ENCODE assay signal across 17 cellular contexts in genomic region chr22:49820984-49821383, GRCh38. TPM values are rescaled to one million over a fixed set of nuclear protein-coding genes. Genes with fewer than 3 reads are reported as not detected.
A peak's percentile ranks its signal among the peaks of the same experiment; 100 is the strongest.
DNase-seq lines count a peak whose midpoint lies in the region; ATAC-seq, FAIRE-seq and TF ChIP-seq lines count a peak whose summit lies in the region.
"Had no signal": no experiment of that assay in that cellular context is flagged by ENCODE, and none has a peak within 500 bp of the region (broad histone marks: within the 10 kb centered on the region; RNA-seq: fewer than 3 reads in every experiment).

No MANE protein-coding gene starts in this region.

- no peak for FAIRE-seq in HepG2 (lab: Jason Lieb, UNC)
- peak; percentile 30 for FAIRE-seq in urothelium cell line (lab: Jason Lieb, UNC)

- peak; percentile 55 for ATAC-seq in Right ventricle myocardium inferior
- no peak for ATAC-seq in HepG2
- no peak for ATAC-seq in HG02970 (IDR thresholded peaks at IDR 0.05; ENCODE audit: low FRiP score, unreplicated experiment)

- H3K79me2 ChIP-seq in HepG2 (ENCODE audit: insufficient read depth, low read length) (peaks cover 93% of the 10 kb centered on the region), Karpas-422 (ENCODE audit: low read length) (peaks cover 99% of the 10 kb centered on the region)

- H3K4me3 ChIP-seq in right atrium auricular region, result no peak overlapping the region
- H3K4me3 ChIP-seq in HepG2 (replicated peaks in 1 of 3; ENCODE audit: insufficient read depth in 1 of 3, low read depth in 2 of 3, low read length in 3 of 3), result no peak overlapping the region
- H3K4me3 ChIP-seq in Karpas-422 (ENCODE audit: low read length), result no peak overlapping the region
- H3K4me3 ChIP-seq: tibial nerve had no signal

- H3K9me3 ChIP-seq in right atrium auricular region, result no peaks in the 10 kb centered on the region
- H3K9me3 ChIP-seq in HepG2 (ENCODE audit: low read length), result no peaks in the 10 kb centered on the region
- no peaks in the 10 kb centered on the region for H3K9me3 ChIP-seq in Karpas-422 (ENCODE audit: low read length)
- H3K9me3 ChIP-seq: tibial nerve had no signal

- H3K4me1 ChIP-seq in right atrium auricular region (peaks cover 0 to 53% of the 10 kb centered on the region in 2 donors), HepG2 (ENCODE audit: insufficient read depth, low read length) (peaks cover 30% of the 10 kb centered on the region), Karpas-422 (ENCODE audit: low read length) (peaks cover 7% of the 10 kb centered on the region)

- POLR2A ChIA-PET in HepG2 (lab: Yijun Ruan, JAX), result no interaction called here

- DNase-seq in Right ventricle myocardium inferior (ENCODE audit: missing footprints) (no peak), right atrium auricular region (ENCODE audit: low spot score) (no peak), chondrocyte (ENCODE audit: low spot score) (no peak), HepG2 (ENCODE audit: low spot score) (no peak), urothelium cell line (ENCODE audit: low spot score) (no peak), immature natural killer cell (no peak), Karpas-422 (no peak)
- DNase-seq: activated CD4-positive, alpha-beta memory T cell treated with anti-CD3 and anti-CD28 coated beads for 36 hours; activated T-cell treated with anti-CD3 and anti-CD28 coated beads, Interleukin-2, amount 50 U/mL, for 48 hours; caudate nucleus; effector CD8-positive, alpha-beta T cell; NCI-H1092 treated with DMSO at 0.1 percent for 48 hours; NCI-H510A; stimulated activated naive CD4-positive, alpha-beta T cell had no signal

- intact Hi-C loops in Right ventricle myocardium inferior (cut with DNase I) (no loop called here), HepG2 (cut with micrococcal nuclease; ENCODE audit: unreplicated experiment) (no loop called here)

- no peak for TF ChIP-seq POLR2A in HepG2 (IDR thresholded peaks at IDR 0.05; ENCODE audit: insufficient read depth in 1 of 2, low read depth in 2 of 2, low read length in 2 of 2)

- no peak overlapping the region for H3K4me3 Mint-ChIP-seq in chondrocyte (ENCODE audit: unreplicated experiment)
- no peak overlapping the region for H3K4me3 Mint-ChIP-seq in immature natural killer cell
- H3K4me3 Mint-ChIP-seq: activated CD4-positive, alpha-beta memory T cell treated with anti-CD3 and anti-CD28 coated beads for 36 hours; mesothelial cell of epicardium had no signal

- TSS peak; percentile 6 for BruUV-seq in HepG2 (replicated peaks; lab: Mats Ljungman, UMichigan)

- H2AFZ ChIP-seq in HepG2 (ENCODE audit: low read length), result no peak overlapping the region
- no peak overlapping the region for H2AFZ ChIP-seq in Karpas-422 (ENCODE audit: low read length)

- H3K27ac ChIP-seq in right atrium auricular region (no peak overlapping the region), HepG2 (ENCODE audit: extremely low read length, insufficient read depth, low read length) (no peak overlapping the region), Karpas-422 (ENCODE audit: low read length) (no peak overlapping the region)
- H3K27ac ChIP-seq: tibial nerve had no signal

- peaks cover 31% of the 10 kb centered on the region for H3K4me1 Mint-ChIP-seq in chondrocyte (ENCODE audit: low read depth)
- peaks cover 66 to 71% of the 10 kb centered on the region in 2 donors for H3K4me1 Mint-ChIP-seq in immature natural killer cell

- H3K9ac ChIP-seq in HepG2 (ENCODE audit: insufficient read depth, low read depth, low read length) (no peak overlapping the region), Karpas-422 (ENCODE audit: low read length) (no peak overlapping the region)

- TF ChIP-seq EP300 in HepG2 (IDR thresholded peaks at IDR 0.05; ENCODE audit: low read depth in 2 of 2, low read length in 2 of 2), result no peak
- TF ChIP-seq EP300 in HepG2 (CRISPR knock-in tag; IDR thresholded peaks at IDR 0.05; ENCODE audit: borderline replicate concordance), result no peak

- no peak overlapping the region for H3K4me2 ChIP-seq in HepG2 (ENCODE audit: low read depth, low read length)
- H3K4me2 ChIP-seq in Karpas-422 (ENCODE audit: low read depth, low read length, poor library complexity, severe bottlenecking), result no peak overlapping the region

- H3K27ac Mint-ChIP-seq in chondrocyte (ENCODE audit: unreplicated experiment) (no peak overlapping the region), immature natural killer cell (peak overlapping the region in 2 of 6 donors; percentile 6 to 19)
- H3K27ac Mint-ChIP-seq: activated CD4-positive, alpha-beta memory T cell treated with anti-CD3 and anti-CD28 coated beads for 36 hours; mesothelial cell of epicardium had no signal

- H3K27me3 ChIP-seq in right atrium auricular region (no peaks in the 10 kb centered on the region), HepG2 (ENCODE audit: control insufficient read depth in 1 of 2, insufficient read depth in 2 of 2, low read length in 2 of 2) (no peaks in the 10 kb centered on the region), Karpas-422 (ENCODE audit: low read length) (no peaks in the 10 kb centered on the region)
- H3K27me3 ChIP-seq: tibial nerve had no signal

- no peaks in the 10 kb centered on the region for H3K9me2 ChIP-seq in Karpas-422 (replicated peaks; ENCODE audit: insufficient read depth, low read length)

- TF ChIP-seq RAD21 in HepG2 (CRISPR knock-in tag; IDR thresholded peaks at IDR 0.05), result no peak

- H4K20me1 ChIP-seq in HepG2 (ENCODE audit: insufficient read depth, low read length) (peaks cover 46% of the 10 kb centered on the region), Karpas-422 (ENCODE audit: insufficient read depth, low read depth, low read length) (peaks cover 62% of the 10 kb centered on the region)

- no peaks in the 10 kb centered on the region for H3K27me3 Mint-ChIP-seq in chondrocyte (ENCODE audit: low read depth)
- H3K27me3 Mint-ChIP-seq in immature natural killer cell (ENCODE audit: low read depth in 3 of 3), result peaks cover 6 to 42% (median 13%) of the 10 kb centered on the region in 3 donors
- H3K27me3 Mint-ChIP-seq: activated CD4-positive, alpha-beta memory T cell treated with anti-CD3 and anti-CD28 coated beads for 36 hours had no signal

- H3K9me3 Mint-ChIP-seq in chondrocyte (ENCODE audit: low read depth), result no peaks in the 10 kb centered on the region
- H3K9me3 Mint-ChIP-seq in immature natural killer cell, result no peaks in the 10 kb centered on the region
- H3K9me3 Mint-ChIP-seq: activated CD4-positive, alpha-beta memory T cell treated with anti-CD3 and anti-CD28 coated beads for 36 hours; mesothelial cell of epicardium had no signal

- WGBS in HepG2 (ENCODE audit: low lambda C conversion rate), result 95% methylated on average over 7 of the region's 7 CpGs

- in situ Hi-C loops in HepG2 (cut with HindIII; ENCODE audit: extremely low pct_ligation_motif_present, low pct_unique_long_range_greater_than_20kb), result no loop called here

- no peak for TF ChIP-seq CTCF in right atrium auricular region (IDR thresholded peaks at IDR 0.05)
- peak; percentile 11 for TF ChIP-seq CTCF in chondrocyte (IDR thresholded peaks at IDR 0.05)
- peak; percentile 12; the same call in 1 of the 2 replicates for TF ChIP-seq CTCF in HepG2 (CRISPR knock-in tag; IDR thresholded peaks at IDR 0.05)

- H3K36me3 ChIP-seq in right atrium auricular region, result peaks cover 64% of the 10 kb centered on the region
- H3K36me3 ChIP-seq in HepG2 (replicated peaks in 1 of 2; ENCODE audit: control insufficient read depth in 1 of 2, insufficient read depth in 2 of 2, low read length in 2 of 2), result peaks cover 26 to 75% of the 10 kb centered on the region in 2 experiments
- H3K36me3 ChIP-seq in Karpas-422 (ENCODE audit: insufficient read depth, low read length), result peaks cover 29% of the 10 kb centered on the region; the same call in 1 of the 2 replicates

- peaks cover 29% of the 10 kb centered on the region for H3K36me3 Mint-ChIP-seq in chondrocyte (ENCODE audit: low read depth)
- H3K36me3 Mint-ChIP-seq in immature natural killer cell, result peaks cover 13 to 26% (median 21%) of the 10 kb centered on the region in 3 donors

- CTCF ChIA-PET in HepG2 (lab: Yijun Ruan, JAX; ENCODE audit: low intra/inter-chr PET ratio, low total read pairs), result no interaction called here

RNA-seq across cellular contexts. Expression of gene BRD1, which starts 6.7 kb away (rescaled TPM):
- total RNA-seq in Right ventricle myocardium inferior (17.5 TPM), right atrium auricular region (10 to 100 TPM; 17.7 to 20.8 TPM), chondrocyte (27.7 to 29.5 TPM (median 29.5 TPM) in 3 replicates), HepG2 (2016; rRNA removed; fragmentation: Illumina TruSeq; extraction: Trizol) (6.6 and 12.0 TPM in 2 replicates)
- 6.1 and 7.5 TPM in 2 replicates for total RNA-seq in HepG2 (2016; cell fraction: cytosol; rRNA removed; fragmentation: Illumina TruSeq; extraction: Trizol; ENCODE audit: low read depth)
- 6.3 and 13.3 TPM in 2 replicates for total RNA-seq in HepG2 (2016; cell fraction: insoluble cytoplasmic fraction; rRNA removed; fragmentation: Illumina TruSeq; extraction: Trizol)
- 6.7 and 8.2 TPM in 2 replicates for total RNA-seq in HepG2 (2016; cell fraction: membrane; rRNA removed; fragmentation: Illumina TruSeq; extraction: Trizol)
- 14.2 and 15.7 TPM in 2 replicates for total RNA-seq in HepG2 (2016; cell fraction: nucleus; rRNA removed; fragmentation: Illumina TruSeq; extraction: Trizol)
- polyA plus RNA-seq in HepG2 (2011; rRNA removed) (5.1 and 6.4 TPM in 2 replicates), immature natural killer cell (1 to 10 TPM; 1.5 to 4.5 (median 2.1) TPM)
- 3.8 and 3.9 TPM in 2 replicates for polyA plus RNA-seq in HepG2 (2011; cell fraction: cytosol; rRNA removed)
- polyA plus RNA-seq in HepG2 (2011; cell fraction: nucleus; rRNA removed), result 29.0 and 31.0 TPM in 2 replicates
- 14.8 and 16.2 TPM in 2 replicates for polyA plus RNA-seq in HepG2 (2012)
- 0.67 and 0.95 TPM in 2 replicates for polyA plus RNA-seq in HepG2 (2016; cell fraction: cytosol; fragmentation: Illumina TruSeq; extraction: Trizol; ENCODE audit: low read depth)
- polyA plus RNA-seq in HepG2 (2016; cell fraction: insoluble cytoplasmic fraction; fragmentation: Illumina TruSeq; extraction: Trizol; ENCODE audit: low read depth), result 8.8 and 10.0 TPM in 2 replicates
- polyA plus RNA-seq in HepG2 (2016; cell fraction: membrane; fragmentation: Illumina TruSeq; extraction: Trizol; ENCODE audit: low read depth), result 2.6 and 3.2 TPM in 2 replicates
- polyA plus RNA-seq in HepG2 (2016; cell fraction: nucleus; fragmentation: Illumina TruSeq; extraction: Trizol; ENCODE audit: insufficient read depth, low read depth), result 28.8 and 30.8 TPM in 2 replicates
- 4.2 and 8.4 TPM in 2 replicates for polyA minus RNA-seq in HepG2 (2011; rRNA and poly(A)+ RNA removed; ENCODE audit: low replicate concordance)
- 7.6 and 8.3 TPM in 2 replicates for polyA minus RNA-seq in HepG2 (2011; cell fraction: cytosol; rRNA and poly(A)+ RNA removed)
- polyA minus RNA-seq in HepG2 (2011; cell fraction: nucleus; rRNA and poly(A)+ RNA removed), result 29.1 and 32.0 TPM in 2 replicates
- total RNA-seq in Karpas-422 (2014; rRNA removed; shearing (Covaris generic); ENCODE audit: low replicate concordance), result 16.0 and 27.3 TPM in 2 replicates

RNA-seq across cellular contexts. Expression of gene ZBED4, which starts 32.7 kb away (rescaled TPM):
- total RNA-seq in Right ventricle myocardium inferior (4.8 TPM), right atrium auricular region (1 to 10 TPM; 3.7 to 6.6 TPM), chondrocyte (15.3 to 17.6 TPM (median 17.6 TPM) in 3 replicates), HepG2 (2016; rRNA removed; fragmentation: Illumina TruSeq; extraction: Trizol) (9.6 and 11.9 TPM in 2 replicates)
- total RNA-seq in HepG2 (2016; cell fraction: cytosol; rRNA removed; fragmentation: Illumina TruSeq; extraction: Trizol; ENCODE audit: low read depth), result 0.91 and 1.3 TPM in 2 replicates
- 9.6 and 9.7 TPM in 2 replicates for total RNA-seq in HepG2 (2016; cell fraction: insoluble cytoplasmic fraction; rRNA removed; fragmentation: Illumina TruSeq; extraction: Trizol)
- total RNA-seq in HepG2 (2016; cell fraction: membrane; rRNA removed; fragmentation: Illumina TruSeq; extraction: Trizol), result 5.5 TPM in 2 replicates
- 8.0 and 9.8 TPM in 2 replicates for total RNA-seq in HepG2 (2016; cell fraction: nucleus; rRNA removed; fragmentation: Illumina TruSeq; extraction: Trizol)
- polyA plus RNA-seq in HepG2 (2011; rRNA removed) (5.4 and 6.0 TPM in 2 replicates), immature natural killer cell (1 to 10 TPM; 4.1 to 9.7 (median 4.6) TPM)
- polyA plus RNA-seq in HepG2 (2011; cell fraction: cytosol; rRNA removed), result 4.8 and 5.6 TPM in 2 replicates
- polyA plus RNA-seq in HepG2 (2011; cell fraction: nucleus; rRNA removed), result 9.9 and 11.1 TPM in 2 replicates
- 9.9 and 11.2 TPM in 2 replicates for polyA plus RNA-seq in HepG2 (2012)
- polyA plus RNA-seq in HepG2 (2016; cell fraction: cytosol; fragmentation: Illumina TruSeq; extraction: Trizol; ENCODE audit: low read depth), result 0.43 and 0.49 TPM in 2 replicates
- 9.0 and 10.5 TPM in 2 replicates for polyA plus RNA-seq in HepG2 (2016; cell fraction: insoluble cytoplasmic fraction; fragmentation: Illumina TruSeq; extraction: Trizol; ENCODE audit: low read depth)
- 2.4 and 2.7 TPM in 2 replicates for polyA plus RNA-seq in HepG2 (2016; cell fraction: membrane; fragmentation: Illumina TruSeq; extraction: Trizol; ENCODE audit: low read depth)
- polyA plus RNA-seq in HepG2 (2016; cell fraction: nucleus; fragmentation: Illumina TruSeq; extraction: Trizol; ENCODE audit: insufficient read depth, low read depth), result 13.2 and 13.5 TPM in 2 replicates
- polyA minus RNA-seq in HepG2 (2011; rRNA and poly(A)+ RNA removed; ENCODE audit: low replicate concordance), result 7.8 and 12.8 TPM in 2 replicates
- polyA minus RNA-seq in HepG2 (2011; cell fraction: cytosol; rRNA and poly(A)+ RNA removed), result 8.8 and 10.3 TPM in 2 replicates
- 12.1 and 13.2 TPM in 2 replicates for polyA minus RNA-seq in HepG2 (2011; cell fraction: nucleus; rRNA and poly(A)+ RNA removed)
- 22.9 and 24.6 TPM in 2 replicates for total RNA-seq in Karpas-422 (2014; rRNA removed; shearing (Covaris generic); ENCODE audit: low replicate concordance)

Comparison
In these comparisons a context has a peak if more than half of its experiments do, and no peak if none do; other contexts are left out.
1. CTCF ChIP-seq: peak in chondrocyte (single experiment) and HepG2 (single experiment); none in right atrium auricular region (0 of 2).